35 cellular contexts compared by ENCODE assay signal in the genomic region with DNA sequence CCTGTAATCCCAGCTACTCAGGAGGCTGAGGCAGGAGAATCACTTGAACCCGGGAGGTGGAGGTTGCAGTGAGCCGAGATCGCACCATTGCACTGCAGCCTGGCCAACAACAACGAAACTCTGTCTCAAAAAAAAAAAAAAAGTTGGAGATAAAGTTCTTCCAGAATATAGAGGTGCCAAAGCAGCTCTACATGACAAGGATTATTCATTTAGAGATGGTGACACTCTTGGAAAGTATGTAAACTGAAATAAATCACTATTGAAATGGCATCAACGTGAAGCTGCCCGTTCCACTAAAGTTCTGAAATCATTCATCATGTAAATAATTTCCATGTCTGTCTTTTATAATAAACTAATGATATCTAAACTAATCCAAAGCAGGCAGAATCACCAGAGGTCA.
"Had no signal": no experiment of that assay in that cellular context is flagged by ENCODE, and none has a peak within 500 bp of the region (broad histone marks: within the 10 kb centered on the region; RNA-seq: fewer than 3 reads in every experiment).

No MANE protein-coding gene starts in this region.

- H3K27me3 ChIP-seq: ascending aorta, cardiac muscle cell had no signal

- H3K4me3 Mint-ChIP-seq: activated B cell treated with CpG ODN at 0.5 μM for 24 hours; activated CD4-positive, alpha-beta memory T cell treated with anti-CD3 and anti-CD28 coated beads, Interleukin-2, amount 10 ng/mL, durations not matched to agents 7 days and 5 days; activated CD4-positive, alpha-beta T cell treated with anti-CD3 and anti-CD28 coated beads, Interleukin-2, amount 10 ng/mL, durations not matched to agents 24 days and 14 days; activated CD8-positive, alpha-beta memory T cell treated with anti-CD3 and anti-CD28 coated beads, Interleukin-2, amount 10 ng/mL, durations not matched to agents 7 days and 5 days; activated CD8-positive, alpha-beta T cell treated with anti-CD3 and anti-CD28 coated beads, Interleukin-2, amount 10 ng/mL, durations not matched to agents 7 days and 5 days; activated naive CD4-positive, alpha-beta T cell treated with anti-CD3 and anti-CD28 coated beads, Interleukin-2, amount 10 ng/mL, durations not matched to agents 7 days and 5 days; activated naive CD4-positive, alpha-beta T cell treated with anti-CD3 and anti-CD28 coated beads, Interleukin-2, amount 50 U/mL, for 24 hours; activated naive CD8-positive, alpha-beta T cell; activated naive CD8-positive, alpha-beta T cell treated with anti-CD3 and anti-CD28 coated beads, Interleukin-2, amount 10 ng/mL, durations not matched to agents 7 days and 5 days; activated naive CD8-positive, alpha-beta T cell treated with anti-CD3 and anti-CD28 coated beads, Interleukin-2, amount 50 U/mL, for 24 hours; activated T-cell treated with anti-CD3 and anti-CD28 coated beads, Interleukin-2, amount 50 U/mL, for 24 hours; brain; central memory CD8-positive, alpha-beta T cell; T-helper 1 cell treated with Interleukin-12 subunit alpha and Interleukin-12 subunit beta and Interleukin-4 antibody, amounts not matched to agents 30 μg/mL and 1 μg/mL, for 36 hours; T-helper 2 cell treated with Interferon-gamma antibody and Interleukin-4, amounts not matched to agents 5 μg/mL and 100 μg/mL, for 36 hours had no signal

- H3K4me1 ChIP-seq: ascending aorta had no signal

- H3K27me3 Mint-ChIP-seq: activated B cell treated with CpG ODN at 0.5 μM for 24 hours; activated CD4-positive, alpha-beta memory T cell treated with anti-CD3 and anti-CD28 coated beads, Interleukin-2, amount 10 ng/mL, durations not matched to agents 7 days and 5 days; activated CD4-positive, alpha-beta T cell treated with anti-CD3 and anti-CD28 coated beads, Interleukin-2, amount 10 ng/mL, durations not matched to agents 24 days and 14 days; activated CD8-positive, alpha-beta memory T cell treated with anti-CD3 and anti-CD28 coated beads, Interleukin-2, amount 10 ng/mL, durations not matched to agents 7 days and 5 days; activated naive CD4-positive, alpha-beta T cell treated with anti-CD3 and anti-CD28 coated beads, Interleukin-2, amount 10 ng/mL, durations not matched to agents 7 days and 5 days; activated naive CD4-positive, alpha-beta T cell treated with anti-CD3 and anti-CD28 coated beads, Interleukin-2, amount 50 U/mL, for 24 hours; activated naive CD8-positive, alpha-beta T cell; activated naive CD8-positive, alpha-beta T cell treated with anti-CD3 and anti-CD28 coated beads, Interleukin-2, amount 10 ng/mL, durations not matched to agents 7 days and 5 days; activated naive CD8-positive, alpha-beta T cell treated with anti-CD3 and anti-CD28 coated beads, Interleukin-2, amount 50 U/mL, for 24 hours; activated T-cell treated with anti-CD3 and anti-CD28 coated beads, Interleukin-2, amount 50 U/mL, for 24 hours; brain; central memory CD8-positive, alpha-beta T cell had no signal

- DNase-seq: activated B cell treated with CpG ODN at 0.5 μM for 24 hours; activated CD4-positive, alpha-beta memory T cell treated with anti-CD3 and anti-CD28 coated beads, Interleukin-2, amount 10 ng/mL, durations not matched to agents 7 days and 5 days; activated CD4-positive, alpha-beta T cell treated with anti-CD3 and anti-CD28 coated beads for 4 hours; activated CD4-positive, alpha-beta T cell treated with anti-CD3 and anti-CD28 coated beads, Interleukin-2, amount 10 ng/mL, durations not matched to agents 24 days and 14 days; activated CD4-positive, alpha-beta T cell treated with anti-CD3 and anti-CD28 coated beads, Interleukin-2, amount 50 U/mL, for 1 hour; activated CD4-positive, alpha-beta T cell treated with anti-CD3 and anti-CD28 coated beads, Interleukin-2, amount 50 U/mL, for 48 hours; activated CD4-positive, CD25-positive, alpha-beta regulatory T cell treated with anti-CD3 and anti-CD28 coated beads, Interleukin-2, amount 50 U/mL, for 72 hours; activated CD8-positive, alpha-beta memory T cell treated with anti-CD3 and anti-CD28 coated beads for 24 hours; activated CD8-positive, alpha-beta memory T cell treated with anti-CD3 and anti-CD28 coated beads, Interleukin-2, amount 10 ng/mL, durations not matched to agents 7 days and 5 days; activated CD8-positive, alpha-beta memory T cell treated with anti-CD3 and anti-CD28 coated beads, Interleukin-2, amount 50 U/mL, for 48 hours; activated CD8-positive, alpha-beta T cell treated with anti-CD3 and anti-CD28 coated beads, Interleukin-2, amount 10 ng/mL, durations not matched to agents 7 days and 5 days; activated effector memory CD4-positive, alpha-beta T cell treated with Interleukin-2 at 50 U/mL for 16 hours; activated gamma-delta T cell; activated naive CD4-positive, alpha-beta T cell treated with anti-CD3 and anti-CD28 coated beads, Interleukin-2, amount 10 ng/mL, durations not matched to agents 7 days and 5 days; activated naive CD4-positive, alpha-beta T cell treated with Interleukin-2 at 50 U/mL for 16 hours; activated naive CD8-positive, alpha-beta T cell treated with anti-CD3 and anti-CD28 coated beads, Interleukin-2, amount 10 ng/mL, durations not matched to agents 7 days and 5 days; activated naive CD8-positive, alpha-beta T cell treated with anti-CD3 and anti-CD28 coated beads, Interleukin-2, amount 50 U/mL, for 24 hours; activated T-cell treated with anti-CD3 and anti-CD28 coated beads, Interleukin-2, amount 50 U/mL, for 24 hours; activated T-cell treated with anti-CD3 and anti-CD28 coated beads, Interleukin-2, amount 50 U/mL, for 48 hours; amygdala; anterior cingulate cortex; caudate nucleus; cerebellar nuclear complex; T-helper 1 cell; T-helper 2 cell; T-helper 9 cell had no signal

- H3K27ac ChIP-seq: ascending aorta, cardiac muscle cell had no signal

- H3K36me3 ChIP-seq: cardiac muscle cell had no signal

- ATAC-seq: activated CD8-positive, alpha-beta memory T cell treated with anti-CD3 and anti-CD28 coated beads, Interleukin-2, amount 10 ng/mL, durations not matched to agents 7 days and 5 days; activated CD8-positive, alpha-beta T cell treated with anti-CD3 and anti-CD28 coated beads, Interleukin-2, amount 10 ng/mL, durations not matched to agents 7 days and 5 days; activated naive CD8-positive, alpha-beta T cell treated with anti-CD3 and anti-CD28 coated beads, Interleukin-2, amount 50 U/mL, for 24 hours had no signal

- H3K27ac Mint-ChIP-seq: activated B cell treated with CpG ODN at 0.5 μM for 24 hours; activated CD4-positive, alpha-beta memory T cell treated with anti-CD3 and anti-CD28 coated beads, Interleukin-2, amount 10 ng/mL, durations not matched to agents 7 days and 5 days; activated CD4-positive, alpha-beta T cell treated with anti-CD3 and anti-CD28 coated beads, Interleukin-2, amount 10 ng/mL, durations not matched to agents 24 days and 14 days; activated CD8-positive, alpha-beta memory T cell treated with anti-CD3 and anti-CD28 coated beads, Interleukin-2, amount 10 ng/mL, durations not matched to agents 7 days and 5 days; activated CD8-positive, alpha-beta T cell treated with anti-CD3 and anti-CD28 coated beads, Interleukin-2, amount 10 ng/mL, durations not matched to agents 7 days and 5 days; activated naive CD4-positive, alpha-beta T cell treated with anti-CD3 and anti-CD28 coated beads, Interleukin-2, amount 10 ng/mL, durations not matched to agents 7 days and 5 days; activated naive CD4-positive, alpha-beta T cell treated with anti-CD3 and anti-CD28 coated beads, Interleukin-2, amount 50 U/mL, for 24 hours; activated naive CD8-positive, alpha-beta T cell; activated naive CD8-positive, alpha-beta T cell treated with anti-CD3 and anti-CD28 coated beads, Interleukin-2, amount 10 ng/mL, durations not matched to agents 7 days and 5 days; activated naive CD8-positive, alpha-beta T cell treated with anti-CD3 and anti-CD28 coated beads, Interleukin-2, amount 50 U/mL, for 24 hours; activated T-cell treated with anti-CD3 and anti-CD28 coated beads, Interleukin-2, amount 50 U/mL, for 24 hours; activated T-helper 2 cell treated with anti-CD3 and anti-CD28 coated beads, Interferon-gamma antibody, Interleukin-2, Interleukin-4, amounts not matched to agents 10 μg/mL and 5 μg/mL and 100 μg/mL, durations not matched to agents 14 hours and 24 hours and 36 hours; T-helper 1 cell treated with Interleukin-12 subunit alpha and Interleukin-12 subunit beta and Interleukin-4 antibody, amounts not matched to agents 30 μg/mL and 1 μg/mL, for 36 hours; T-helper 2 cell treated with Interferon-gamma antibody and Interleukin-4, amounts not matched to agents 5 μg/mL and 100 μg/mL, for 36 hours had no signal

- H3K4me3 ChIP-seq: ascending aorta, cardiac muscle cell had no signal

- H3K9me3 ChIP-seq: ascending aorta had no signal

- H3K9me3 Mint-ChIP-seq: activated B cell treated with CpG ODN at 0.5 μM for 24 hours; activated CD4-positive, alpha-beta memory T cell treated with anti-CD3 and anti-CD28 coated beads, Interleukin-2, amount 10 ng/mL, durations not matched to agents 7 days and 5 days; activated naive CD4-positive, alpha-beta T cell treated with anti-CD3 and anti-CD28 coated beads, Interleukin-2, amount 10 ng/mL, durations not matched to agents 7 days and 5 days; activated naive CD4-positive, alpha-beta T cell treated with anti-CD3 and anti-CD28 coated beads, Interleukin-2, amount 50 U/mL, for 24 hours; activated naive CD8-positive, alpha-beta T cell treated with anti-CD3 and anti-CD28 coated beads, Interleukin-2, amount 10 ng/mL, durations not matched to agents 7 days and 5 days; activated naive CD8-positive, alpha-beta T cell treated with anti-CD3 and anti-CD28 coated beads, Interleukin-2, amount 50 U/mL, for 24 hours; activated T-cell treated with anti-CD3 and anti-CD28 coated beads, Interleukin-2, amount 50 U/mL, for 24 hours; activated T-helper 2 cell treated with anti-CD3 and anti-CD28 coated beads, Interferon-gamma antibody, Interleukin-2, Interleukin-4, amounts not matched to agents 10 μg/mL and 5 μg/mL and 100 μg/mL, durations not matched to agents 14 hours and 24 hours and 36 hours; central memory CD8-positive, alpha-beta T cell; T-helper 1 cell treated with Interleukin-12 subunit alpha and Interleukin-12 subunit beta and Interleukin-4 antibody, amounts not matched to agents 30 μg/mL and 1 μg/mL, for 36 hours; T-helper 2 cell treated with Interferon-gamma antibody and Interleukin-4, amounts not matched to agents 5 μg/mL and 100 μg/mL, for 36 hours had no signal
